20 cellular contexts compared by ENCODE assay signal in genomic region chr3:173838644-173839043, GRCh38.
DNase-seq lines count a peak whose midpoint lies in the region; ATAC-seq, FAIRE-seq and TF ChIP-seq lines count a peak whose summit lies in the region.
"Had no signal": no experiment of that assay in that cellular context is flagged by ENCODE, and none has a peak within 500 bp of the region (broad histone marks: within the 10 kb centered on the region; RNA-seq: fewer than 3 reads in every experiment).

No MANE protein-coding gene starts in this region.

- no peak overlapping the region for H3K4me3 ChIP-seq in IMR-90 (ENCODE audit: insufficient read depth, low read depth, low read length)
- H3K4me3 ChIP-seq in small intestine (ENCODE audit: low read depth in 1 of 2, low read length in 2 of 2): no peak overlapping the region
- H3K4me3 ChIP-seq: BLaER1, HAP-1 had no signal

- no peak overlapping the region for H3K14ac ChIP-seq in IMR-90 (replicated peaks; ENCODE audit: low read depth, low read length)

- no peak overlapping the region for H3K18ac ChIP-seq in IMR-90 (ENCODE audit: low read depth, low read length)

- DNase-seq in IMR-90 (no peak), NCI-H226 (no peak), GF-D8 (lab: John Stamatoyannopoulos, UW) (no peak), small intestine (no peak)
- DNase-seq: Caco-2; CD4-positive, CD25-positive, alpha-beta regulatory T cell; CD8-positive, alpha-beta T cell; DMS153; DMS79; EL; GDM1; GOT3; HFFc6 had no signal

- FAIRE-seq in A204.1 (lab: Jason Lieb, UNC) (peak; percentile 34), small intestine (lab: Jason Lieb, UNC) (no peak)
- FAIRE-seq: GM12891, GM18507, H54 had no signal

- H3K4me1 ChIP-seq in IMR-90 (ENCODE audit: control insufficient read depth, insufficient read depth, low read length) (no peaks in the 10 kb centered on the region), small intestine (ENCODE audit: control insufficient read depth in 2 of 2, insufficient read depth in 1 of 2, low read depth in 1 of 2, low read length in 1 of 2) (no peaks in the 10 kb centered on the region)
- H3K4me1 ChIP-seq: BLaER1, Caco-2 had no signal

- ATAC-seq in IMR-90 (ENCODE audit: low read depth): no peak
- ATAC-seq: CD8-positive, alpha-beta T cell had no signal

- H2AK9ac ChIP-seq in IMR-90 (replicated peaks; ENCODE audit: low read depth, low read length, poor library complexity): no peak overlapping the region

- no peaks in the 10 kb centered on the region for H3K9me1 ChIP-seq in IMR-90 (ENCODE audit: insufficient read depth, low read length)

- H3K27ac ChIP-seq in IMR-90 (ENCODE audit: insufficient read depth, low read length): no peak overlapping the region
- H3K27ac ChIP-seq in VCaP: peak overlapping the region; percentile 54
- no peak overlapping the region for H3K27ac ChIP-seq in small intestine (ENCODE audit: low read depth in 1 of 2, low read length in 1 of 2)
- H3K27ac ChIP-seq: BLaER1 had no signal

- no peak overlapping the region for H2BK5ac ChIP-seq in IMR-90 (ENCODE audit: low read depth, low read length, poor library complexity, severe bottlenecking)

- dilution Hi-C loops in IMR-90 (cut with HindIII; ENCODE audit: low sequenced_read_pairs, unreplicated experiment): no loop called here

- H3K4ac ChIP-seq in IMR-90 (ENCODE audit: low read depth, low read length): no peak overlapping the region

- no peak overlapping the region for H3K9ac ChIP-seq in IMR-90 (ENCODE audit: low read depth, low read length)
- H3K9ac ChIP-seq: BLaER1 had no signal

- H3K4me2 ChIP-seq in IMR-90 (ENCODE audit: low read depth, low read length): no peak overlapping the region
- H3K4me2 ChIP-seq: BLaER1 had no signal

- no peaks in the 10 kb centered on the region for H3K79me1 ChIP-seq in IMR-90 (ENCODE audit: low read depth in 1 of 2, low read length in 2 of 2)

- H2BK20ac ChIP-seq in IMR-90 (ENCODE audit: low read depth, low read length): no peak overlapping the region

- no peaks in the 10 kb centered on the region for H3K9me3 ChIP-seq in IMR-90 (ENCODE audit: control insufficient read depth, insufficient read depth, low read length)
- H3K9me3 ChIP-seq in small intestine (ENCODE audit: control insufficient read depth, low read depth): no peaks in the 10 kb centered on the region
- H3K9me3 ChIP-seq: BLaER1, Caco-2 had no signal

- H4K20me1 ChIP-seq in IMR-90 (ENCODE audit: insufficient read depth, low read length): no peaks in the 10 kb centered on the region
- H4K20me1 ChIP-seq: BLaER1 had no signal

- CTCF ChIA-PET in IMR-90 (lab: Yijun Ruan, JAX): interaction anchor here (0.7 kb wide), 1 partner anchor 272 kb away, joined by 3 read pairs; no protein-coding TSS in a partner anchor

- WGBS in IMR-90 (ENCODE audit: extremely low coverage in 2 of 2, insufficient read length in 1 of 2), 2 experiments: 29% methylated on average over 1 of the region's 4 CpGs; no CpG with 5 or more reads in 1 of the 2 experiments
- 73 to 78% (median 77%) methylated on average over 4 of the region's 4 CpGs for WGBS in small intestine, 3 donors

- no peak overlapping the region for H2AK5ac ChIP-seq in IMR-90 (ENCODE audit: low read depth, low read length)

- TF ChIP-seq CTCF in IMR-90 (conservative IDR thresholded peaks at IDR 0.05; ENCODE audit: low read depth, low read length) (no peak), VCaP (conservative IDR thresholded peaks at IDR 0.05) (no peak)

- no peak overlapping the region for H4K5ac ChIP-seq in IMR-90 (ENCODE audit: low read depth, low read length)

- TF ChIP-seq RAD21 in IMR-90 (IDR thresholded peaks at IDR 0.05; ENCODE audit: low read length): no peak

- POLR2A ChIA-PET in IMR-90 (lab: Charles Lee; ENCODE audit: unreplicated experiment): no interaction called here

- no TSS peak for BruUV-seq in IMR-90 (replicated peaks; lab: Mats Ljungman, UMichigan)

- intact Hi-C loops in IMR-90 (cut with micrococcal nuclease): no loop called here

- no peak overlapping the region for H2BK120ac ChIP-seq in IMR-90 (ENCODE audit: low read depth, low read length)

- in situ Hi-C loops in IMR-90 (cut with MboI; ENCODE audit: low sequenced_read_pairs): no loop called here

- H3K23ac ChIP-seq in IMR-90 (ENCODE audit: low read depth, low read length): no peak overlapping the region

- H3K56ac ChIP-seq in IMR-90 (ENCODE audit: extremely low read depth, insufficient read depth, low read length): no peak overlapping the region

- no peak overlapping the region for H4K91ac ChIP-seq in IMR-90 (ENCODE audit: insufficient read depth, low read depth, low read length)

- TF ChIP-seq POLR2A in IMR-90 (IDR thresholded peaks at IDR 0.05; ENCODE audit: low read depth, low read length): no peak

- no peaks in the 10 kb centered on the region for H3K27me3 ChIP-seq in IMR-90 (ENCODE audit: control insufficient read depth, insufficient read depth, low read length)
- H3K27me3 ChIP-seq in small intestine (ENCODE audit: control insufficient read depth in 2 of 2, insufficient read depth in 2 of 2, low read length in 2 of 2): no peaks in the 10 kb centered on the region
- H3K27me3 ChIP-seq: BLaER1 had no signal

- H3K36me3 ChIP-seq in IMR-90 (ENCODE audit: control insufficient read depth, insufficient read depth, low read length) (no peaks in the 10 kb centered on the region), small intestine (ENCODE audit: control insufficient read depth in 2 of 2, insufficient read depth in 2 of 2, low read length in 2 of 2) (no peaks in the 10 kb centered on the region)
- H3K36me3 ChIP-seq: BLaER1, HAP-1 had no signal

- no peak overlapping the region for H2BK15ac ChIP-seq in IMR-90 (ENCODE audit: low read depth, low read length)

- H4K8ac ChIP-seq in IMR-90 (ENCODE audit: low read depth in 2 of 2, low read length in 2 of 2): no peak overlapping the region

- no peak overlapping the region for H2AFZ ChIP-seq in IMR-90 (replicated peaks; ENCODE audit: low read length, poor library complexity)

TF ChIP-seq in IMR-90, 13 proteins besides CTCF, POLR2A, EP300 and RAD21:
- TF ChIP-seq MXI1 (IDR thresholded peaks at IDR 0.05; ENCODE audit: borderline replicate concordance, low read depth, low read length) (no peak), MAZ (IDR thresholded peaks at IDR 0.05; ENCODE audit: borderline replicate concordance, low read depth, low read length) (no peak), MAFK (IDR thresholded peaks at IDR 0.05; ENCODE audit: low read depth, low read length) (peak; percentile 56)
TF ChIP-seq in IMR-90: peak in this region for 1.
